ENCODE assay signal across 8 cellular contexts in genomic region chr3:119469378-119470189, GRCh38. TPM values are rescaled to one million over a fixed set of nuclear protein-coding genes. Genes with fewer than 3 reads are reported as not detected.
DNase-seq lines count a peak whose midpoint lies in the region; ATAC-seq and TF ChIP-seq lines count a peak whose summit lies in the region.

No MANE protein-coding gene starts in this region.

- H3K27me3 Mint-ChIP-seq in activated B cell treated with CpG ODN at 0.5 μM for 24 hours (no peaks in the 10 kb centered on the region), glutamatergic neuron (ENCODE audit: unreplicated experiment) (peaks cover 5% of the 10 kb centered on the region)

- H3K36me3 Mint-ChIP-seq in activated B cell treated with CpG ODN at 0.5 μM for 24 hours (ENCODE audit: low read depth) (peaks cover 24% of the 10 kb centered on the region), glutamatergic neuron (ENCODE audit: unreplicated experiment) (no peaks in the 10 kb centered on the region)

- TF ChIP-seq CTCF in AG04450 (IDR thresholded peaks at IDR 0.05; ENCODE audit: low read depth, low read length) (no peak), activated B cell treated with CpG ODN at 0.5 μM for 24 hours (IDR thresholded peaks at IDR 0.05) (no peak), glutamatergic neuron (IDR thresholded peaks at IDR 0.05; ENCODE audit: partially characterized antibody, unreplicated experiment) (no peak), parathyroid adenoma (IDR thresholded peaks at IDR 0.05) (no peak)

- H3K4me3 Mint-ChIP-seq in activated B cell treated with CpG ODN at 0.5 μM for 24 hours (peak overlapping the region; percentile 93), glutamatergic neuron (ENCODE audit: unreplicated experiment) (peak overlapping the region; percentile 97)

- DNase-seq in AG04450 (ENCODE audit: low read depth, low spot score) (no peak), activated B cell treated with CpG ODN at 0.5 μM for 24 hours (no peak), glutamatergic neuron (no peak)
- DNase-seq in activated CD4-positive, alpha-beta T cell treated with anti-CD3 and anti-CD28 coated beads for 48 hours: no peak

- H3K4me1 Mint-ChIP-seq in activated B cell treated with CpG ODN at 0.5 μM for 24 hours (peaks cover 32% of the 10 kb centered on the region), glutamatergic neuron (ENCODE audit: low read depth, unreplicated experiment) (peaks cover 14% of the 10 kb centered on the region)

- H3K27ac Mint-ChIP-seq in activated B cell treated with CpG ODN at 0.5 μM for 24 hours (peak overlapping the region; percentile 90), glutamatergic neuron (ENCODE audit: unreplicated experiment) (peak overlapping the region; percentile 91)

- H3K27ac ChIP-seq in AG04450 (ENCODE audit: low read depth, low read length) (no peak overlapping the region), parathyroid adenoma (no peak overlapping the region)

- CTCF ChIA-PET in AG04450 (lab: Charles Lee): interaction anchor here (1.6 kb wide), 1 partner anchor 195 kb away, joined by 4 read pairs; no protein-coding TSS in a partner anchor
- CTCF ChIA-PET in activated B cell treated with CpG ODN at 0.5 μM for 24 hours (lab: Charles Lee): no interaction called here

- H3K36me3 ChIP-seq in parathyroid adenoma (ENCODE audit: control insufficient read depth, insufficient read depth, low read length): no peaks in the 10 kb centered on the region

- intact Hi-C loops in activated B cell treated with CpG ODN at 0.5 μM for 24 hours (cut with micrococcal nuclease): loop anchor here (1.0 to 2.0 kb wide), 6 partner anchors 29 to 1273 kb away; partner anchors contain the start of genes ARHGAP31, COX17, GTF2E1 and RABL3

- H3K9ac ChIP-seq in parathyroid adenoma: no peak overlapping the region

- H3K79me2 ChIP-seq in parathyroid adenoma: no peaks in the 10 kb centered on the region

- no peaks in the 10 kb centered on the region for H3K9me3 Mint-ChIP-seq in activated B cell treated with CpG ODN at 0.5 μM for 24 hours
- peaks cover 3% of the 10 kb centered on the region for H3K9me3 Mint-ChIP-seq in glutamatergic neuron (ENCODE audit: unreplicated experiment)

- H3K4me1 ChIP-seq in parathyroid adenoma: no peaks in the 10 kb centered on the region

- ATAC-seq in GM18508 (IDR thresholded peaks at IDR 0.05; ENCODE audit: insufficient read depth, unreplicated experiment) (peak; percentile 8), HG03439 (IDR thresholded peaks at IDR 0.05; ENCODE audit: unreplicated experiment) (peak; percentile 44), activated B cell treated with CpG ODN at 0.5 μM for 24 hours (ENCODE audit: low read depth) (peak; percentile 45), HG02970 (IDR thresholded peaks at IDR 0.05; ENCODE audit: low FRiP score, unreplicated experiment) (no peak)

- POLR2A ChIA-PET in AG04450 (lab: Yijun Ruan, JAX): interaction anchor here (0.6 kb wide), 1 partner anchor 43 kb away, joined by 4 read pairs; no protein-coding TSS in a partner anchor
- POLR2A ChIA-PET in activated B cell treated with CpG ODN at 0.5 μM for 24 hours (lab: Charles Lee): interaction anchor here (0.5 to 8.7 kb wide), 11 partner anchors 28 to 625 kb away, joined by 3 to 102 read pairs (median 4); partner anchors contain the start of genes COX17, GSK3B and TIMMDC1

- H3K9me3 ChIP-seq in AG04450 (ENCODE audit: control insufficient read depth, insufficient read depth, low read length) (no peaks in the 10 kb centered on the region; the same call in 1 of the 2 replicates), parathyroid adenoma (ENCODE audit: control insufficient read depth, low read length) (no peaks in the 10 kb centered on the region)

- H3K4me2 ChIP-seq in parathyroid adenoma (ENCODE audit: low read length): peak overlapping the region; percentile 88

- H2AFZ ChIP-seq in parathyroid adenoma: peak overlapping the region; percentile 98

- peak overlapping the region; percentile 91 for H3K4me3 ChIP-seq in AG04450 (ENCODE audit: low read depth, low read length)
- H3K4me3 ChIP-seq in parathyroid adenoma (ENCODE audit: low read depth, low read length): peak overlapping the region; percentile 91

- H3K27me3 ChIP-seq in AG04450 (ENCODE audit: control insufficient read depth, insufficient read depth, low read length) (no peaks in the 10 kb centered on the region), parathyroid adenoma (ENCODE audit: control insufficient read depth, insufficient read depth, low read length) (no peaks in the 10 kb centered on the region)

RNA-seq across cellular contexts. Expression of gene POGLUT1, which starts 0.8 kb away (rescaled TPM):
- 14.6 and 20.2 TPM in 2 replicates for polyA plus RNA-seq in AG04450 (2011; rRNA removed)
- 18.7 and 30.6 TPM in 2 replicates for polyA minus RNA-seq in AG04450 (2011; rRNA and poly(A)+ RNA removed)
- total RNA-seq in activated B cell treated with CpG ODN at 0.5 μM for 24 hours (32.1 and 35.8 TPM in 2 replicates), glutamatergic neuron (ENCODE audit: unreplicated experiment) (17.4 TPM)

RNA-seq across cellular contexts. Expression of gene TMEM39A, which starts 6.2 kb away (rescaled TPM):
- polyA plus RNA-seq in AG04450 (2011; rRNA removed): 34.3 TPM in 2 replicates
- polyA minus RNA-seq in AG04450 (2011; rRNA and poly(A)+ RNA removed): 70.8 and 73.2 TPM in 2 replicates
- total RNA-seq in activated B cell treated with CpG ODN at 0.5 μM for 24 hours (33.7 and 45.6 TPM in 2 replicates), glutamatergic neuron (ENCODE audit: unreplicated experiment) (22.8 TPM)

RNA-seq across cellular contexts. Expression of gene TIMMDC1, which starts 28.8 kb away (rescaled TPM):
- polyA plus RNA-seq in AG04450 (2011; rRNA removed): 73.1 and 97.4 TPM in 2 replicates
- polyA minus RNA-seq in AG04450 (2011; rRNA and poly(A)+ RNA removed): 41.7 and 42.6 TPM in 2 replicates
- 73.0 and 76.1 TPM in 2 replicates for total RNA-seq in activated B cell treated with CpG ODN at 0.5 μM for 24 hours
- 75.4 TPM for total RNA-seq in glutamatergic neuron (ENCODE audit: unreplicated experiment)
